Comparison of ENCODE assay signal across 9 cellular contexts in the genomic region with DNA sequence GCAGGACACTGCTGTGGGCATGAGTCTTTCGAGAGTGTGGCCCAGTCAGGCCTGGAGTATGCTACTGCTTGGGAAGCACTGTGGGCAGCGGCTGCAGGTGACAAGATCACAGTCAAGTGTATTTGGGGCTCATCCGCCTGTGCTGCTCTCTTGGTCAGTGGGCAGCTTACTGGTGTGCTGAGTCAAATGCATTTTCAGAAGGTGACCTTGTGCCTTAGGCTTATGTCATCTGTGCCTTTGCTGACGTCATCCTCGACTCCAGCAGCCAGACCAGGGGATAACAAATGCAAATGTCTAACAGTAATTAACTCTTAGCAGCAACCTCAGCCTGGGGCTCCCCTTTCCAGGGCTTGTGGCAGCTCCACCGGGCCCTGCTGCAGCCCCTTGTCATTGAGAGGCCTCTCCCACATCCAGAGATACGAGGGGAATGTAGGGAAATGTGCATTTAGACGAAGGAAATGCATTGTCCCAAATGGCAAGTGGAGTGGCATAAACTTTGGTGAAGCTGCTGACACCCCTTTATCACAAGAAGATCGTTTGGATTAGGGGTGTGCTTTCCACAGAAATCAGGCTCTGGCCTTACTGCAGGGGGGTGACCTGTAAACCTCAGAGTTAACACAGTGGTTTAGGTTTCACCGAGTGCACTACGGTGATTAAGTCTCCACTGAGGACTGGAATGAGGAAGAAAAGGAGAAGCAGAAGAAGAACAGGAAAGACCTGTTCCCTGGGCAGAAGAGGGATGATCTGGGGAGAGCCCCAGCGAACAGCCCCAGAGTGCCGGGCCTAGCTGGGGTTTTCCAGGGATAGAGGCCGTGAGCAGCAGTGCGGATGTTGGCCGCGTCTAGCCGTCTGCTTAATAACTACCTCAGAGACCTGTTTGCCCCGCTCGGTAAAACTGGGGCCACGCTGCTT. TPM values are rescaled to one million over a fixed set of nuclear protein-coding genes. Genes with fewer than 3 reads are reported as not detected.
DNase-seq lines count a peak whose midpoint lies in the region; ATAC-seq and TF ChIP-seq lines count a peak whose summit lies in the region.
"Had no signal": no experiment of that assay in that cellular context is flagged by ENCODE, and none has a peak within 500 bp of the region (broad histone marks: within the 10 kb centered on the region; RNA-seq: fewer than 3 reads in every experiment).

No MANE protein-coding gene starts in this region.

- no peaks in the 10 kb centered on the region for H3K9me3 Mint-ChIP-seq in T-cell

- no peaks in the 10 kb centered on the region for H3K27me3 Mint-ChIP-seq in T-cell

- TF ChIP-seq CTCF in GM10248 (IDR thresholded peaks at IDR 0.05; ENCODE audit: control extremely low read depth, extremely low read depth, low read depth, missing control alignments), result no peak

- H3K27me3 ChIP-seq in thymus (ENCODE audit: control insufficient read depth, insufficient read depth), result no peaks in the 10 kb centered on the region
- H3K27me3 ChIP-seq: heart left ventricle had no signal

- DNase-seq in GM10248 (ENCODE audit: extremely low spot score) (peak; percentile 62), T-cell (no peak), glomerular visceral epithelial cell (ENCODE audit: extremely low spot score) (peak; percentile 76), cerebellar cortex (ENCODE audit: low spot score) (no peak), MV-4-11 (lab: John Stamatoyannopoulos, UW) (no peak)
- DNase-seq: heart left ventricle had no signal

- H3K9me3 ChIP-seq in thymus (ENCODE audit: control insufficient read depth), result no peaks in the 10 kb centered on the region
- H3K9me3 ChIP-seq: heart left ventricle had no signal

- no peak overlapping the region for H3K4me3 ChIP-seq in thymus (ENCODE audit: low read length)
- H3K4me3 ChIP-seq: heart left ventricle had no signal

- H3K4me1 ChIP-seq in thymus (ENCODE audit: control insufficient read depth, insufficient read depth, low read length), result peaks cover 18% of the 10 kb centered on the region

- ATAC-seq in HG02588 (IDR thresholded peaks at IDR 0.05; ENCODE audit: unreplicated experiment) (peak; percentile 56), T-cell (replicated peaks in 1 of 4) (no peak), GM21515 (IDR thresholded peaks at IDR 0.05; ENCODE audit: unreplicated experiment) (no peak)

- H3K36me3 Mint-ChIP-seq in T-cell, result no peaks in the 10 kb centered on the region

- H3K4me3 Mint-ChIP-seq in T-cell, result peak overlapping the region in 1 of 3 donors; percentile 61

- peak overlapping the region; percentile 62 for H3K27ac ChIP-seq in thymus (ENCODE audit: low read depth)

- POLR2A ChIA-PET in GM10248 (lab: Yijun Ruan, JAX), result interaction anchor here (0.6 to 2.1 kb wide), 2 partner anchors 72 to 73 kb away, joined by 3 to 7 read pairs; partner anchors contain the start of gene NFKBIA
- POLR2A ChIA-PET in T-cell (lab: Charles Lee), result no interaction called here

- CTCF ChIA-PET in GM10248 (lab: Yijun Ruan, JAX), result interaction anchor here (0.8 to 1.8 kb wide), 3 partner anchors 9 to 17 kb away, joined by 3 to 5 read pairs (median 3); no protein-coding TSS in a partner anchor
- CTCF ChIA-PET in T-cell (lab: Charles Lee), result interaction anchor here in 1 of 2 donors (0.7 kb wide), 1 partner anchor 599 kb away, joined by 4 read pairs; no protein-coding TSS in a partner anchor

- H3K4me1 Mint-ChIP-seq in T-cell, result peaks cover 27 to 30% (median 28%) of the 10 kb centered on the region in 3 donors

- peak overlapping the region; percentile 93 for H3K27ac Mint-ChIP-seq in T-cell

- WGBS in thymus, result 67% methylated on average over 21 of the region's 21 CpGs

- no peaks in the 10 kb centered on the region for H3K36me3 ChIP-seq in thymus (ENCODE audit: control insufficient read depth, insufficient read depth)
- H3K36me3 ChIP-seq: heart left ventricle had no signal

RNA-seq across cellular contexts. Expression of gene PSMA6, which starts 39.7 kb away (rescaled TPM):
- 100 to 1,000 TPM in 1 of 5 donors, 10 to 100 TPM in 4; 93.6 to 109 (median 96.9) TPM for total RNA-seq in T-cell
- 206 TPM for polyA plus RNA-seq in thymus

Comparison
In these comparisons a context has a peak if more than half of its experiments do, and no peak if none do; other contexts are left out.
1. DNase-seq: peak in GM10248 (single experiment) and glomerular visceral epithelial cell (single experiment); none in T-cell (0 of 34), cerebellar cortex (single experiment) and MV-4-11 (single experiment).